26 cellular contexts compared by ENCODE assay signal in the genomic region with DNA sequence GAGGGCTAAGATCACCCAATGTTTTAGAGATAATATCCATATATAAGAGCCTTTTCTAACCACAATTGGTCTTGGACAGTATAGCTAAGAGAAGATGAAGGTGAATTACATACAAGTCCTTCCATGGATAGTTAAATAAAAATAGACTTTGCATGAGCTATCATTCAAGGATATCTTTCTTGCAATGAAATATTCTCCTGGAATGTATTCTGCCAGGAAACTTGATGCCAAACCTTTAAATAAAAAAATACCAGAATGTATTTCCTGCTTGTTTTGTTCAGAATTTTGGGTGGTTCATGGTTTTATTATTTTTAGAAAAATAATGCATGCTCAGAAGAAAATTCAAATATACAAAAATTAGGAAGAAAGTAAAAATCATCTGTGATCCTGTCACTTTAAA.
"Had no signal": no experiment of that assay in that cellular context is flagged by ENCODE, and none has a peak within 500 bp of the region (broad histone marks: within the 10 kb centered on the region; RNA-seq: fewer than 3 reads in every experiment).

No MANE protein-coding gene starts in this region.

- H3K79me2 ChIP-seq: parathyroid adenoma had no signal

- H3K4me3 ChIP-seq: left ventricle myocardium inferior, lung, right atrium auricular region, suprapubic skin, tibial artery had no signal

- ATAC-seq: activated CD4-positive, alpha-beta T cell treated with anti-CD3 and anti-CD28 coated beads for 36 hours; activated T-cell treated with anti-CD3 and anti-CD28 coated beads, Interleukin-2, amount 50 U/mL, for 72 hours; stimulated activated naive B cell treated with anti-CD40 and anti-IgM and Interleukin-4, amounts not matched to agents 10 μg/mL and 1 μg/mL and 100 μg/mL, for 72 hours had no signal

- H3K9me3 ChIP-seq: left ventricle myocardium inferior, suprapubic skin had no signal

- H3K9ac ChIP-seq: parathyroid adenoma had no signal

- H3K27ac ChIP-seq: epithelial cell of prostate, left ventricle myocardium inferior, parathyroid adenoma, right atrium auricular region, suprapubic skin, tibial artery had no signal

- H3K27me3 ChIP-seq: right atrium auricular region, suprapubic skin, tibial artery had no signal

- H2AFZ ChIP-seq: parathyroid adenoma had no signal

- H3K4me1 ChIP-seq: parathyroid adenoma had no signal

- H3K27me3 Mint-ChIP-seq: activated CD4-positive, alpha-beta T cell treated with anti-CD3 and anti-CD28 coated beads for 36 hours; activated naive CD8-positive, alpha-beta T cell treated with anti-CD3 and anti-CD28 coated beads for 36 hours; naive thymus-derived CD4-positive, alpha-beta T cell; stimulated activated naive B cell treated with anti-CD40 and anti-IgM and Interleukin-4, amounts not matched to agents 10 μg/mL and 1 μg/mL and 100 μg/mL, for 72 hours; T-cell had no signal

- H3K9me3 Mint-ChIP-seq: activated naive CD4-positive, alpha-beta T cell treated with anti-CD3 and anti-CD28 coated beads for 36 hours; activated T-cell treated with anti-CD3 and anti-CD28 coated beads, Interleukin-2, amount 50 U/mL, for 72 hours; stimulated activated naive B cell treated with anti-CD40 and anti-IgM and Interleukin-4, amounts not matched to agents 10 μg/mL and 1 μg/mL and 100 μg/mL, for 72 hours; T-cell; T-helper 2 cell treated with Interferon-gamma antibody and Interleukin-4, amounts not matched to agents 5 μg/mL and 100 μg/mL, for 36 hours had no signal

- DNase-seq: activated CD4-positive, CD25-positive, alpha-beta regulatory T cell; activated effector memory CD4-positive, alpha-beta T cell treated with Interleukin-2 at 50 U/mL for 16 hours; activated naive CD4-positive, alpha-beta T cell treated with anti-CD3 and anti-CD28 coated beads for 36 hours; activated naive CD8-positive, alpha-beta T cell treated with anti-CD3 and anti-CD28 coated beads for 36 hours; activated T-cell treated with anti-CD3 and anti-CD28 coated beads for 4 hours; amygdala; caudate nucleus; dermis blood vessel endothelial cell; effector CD4-positive, alpha-beta T cell; left ventricle myocardium inferior; mesendoderm; stimulated activated CD4-positive, alpha-beta T cell treated with anti-CD3 and anti-CD28 coated beads, Interleukin-15, amount 100 ng/mL, for 24 hours; stimulated activated CD4-positive, alpha-beta T cell treated with anti-CD3 and anti-CD28 coated beads, Interleukin-2, amount 100 ng/mL, for 24 hours; stimulated activated naive B cell treated with anti-CD40 and anti-IgM and Interleukin-4, amounts not matched to agents 10 μg/mL and 1 μg/mL and 100 μg/mL, for 72 hours; tibial artery had no signal

- H3K4me3 Mint-ChIP-seq: activated CD4-positive, alpha-beta T cell treated with anti-CD3 and anti-CD28 coated beads for 36 hours; activated CD8-positive, alpha-beta T cell treated with anti-CD3 and anti-CD28 coated beads, Interleukin-2, amount 10 ng/mL, durations not matched to agents 7 days and 5 days; activated naive CD4-positive, alpha-beta T cell treated with anti-CD3 and anti-CD28 coated beads for 36 hours; activated naive CD8-positive, alpha-beta T cell treated with anti-CD3 and anti-CD28 coated beads for 36 hours; activated T-cell treated with anti-CD3 and anti-CD28 coated beads, Interleukin-2, amount 50 U/mL, for 72 hours; naive thymus-derived CD4-positive, alpha-beta T cell; stimulated activated naive B cell treated with anti-CD40 and anti-IgM and Interleukin-4, amounts not matched to agents 10 μg/mL and 1 μg/mL and 100 μg/mL, for 72 hours; T-cell; T-helper 2 cell treated with Interferon-gamma antibody and Interleukin-4, amounts not matched to agents 5 μg/mL and 100 μg/mL, for 36 hours had no signal

- H3K36me3 ChIP-seq: left ventricle myocardium inferior, right atrium auricular region, suprapubic skin had no signal

- H3K27ac Mint-ChIP-seq: activated CD4-positive, alpha-beta T cell treated with anti-CD3 and anti-CD28 coated beads for 36 hours; activated CD8-positive, alpha-beta T cell treated with anti-CD3 and anti-CD28 coated beads, Interleukin-2, amount 10 ng/mL, durations not matched to agents 7 days and 5 days; activated naive CD4-positive, alpha-beta T cell treated with anti-CD3 and anti-CD28 coated beads for 36 hours; activated naive CD8-positive, alpha-beta T cell treated with anti-CD3 and anti-CD28 coated beads for 36 hours; naive thymus-derived CD4-positive, alpha-beta T cell; stimulated activated naive B cell treated with anti-CD40 and anti-IgM and Interleukin-4, amounts not matched to agents 10 μg/mL and 1 μg/mL and 100 μg/mL, for 72 hours; T-cell; T-helper 2 cell treated with Interferon-gamma antibody and Interleukin-4, amounts not matched to agents 5 μg/mL and 100 μg/mL, for 36 hours had no signal
